In genomic region chrX:9847071-9847470, GRCh38 we compare ENCODE assay signal across 14 cellular contexts.
DNase-seq lines count a peak whose midpoint lies in the region; ATAC-seq and TF ChIP-seq lines count a peak whose summit lies in the region.
"Had no signal": no experiment of that assay in that cellular context is flagged by ENCODE, and none has a peak within 500 bp of the region (broad histone marks: within the 10 kb centered on the region; RNA-seq: fewer than 3 reads in every experiment).

No MANE protein-coding gene starts in this region.

- peaks cover 31% of the 10 kb centered on the region for H3K4me1 Mint-ChIP-seq in chondrocyte (ENCODE audit: low read depth)
- no peaks in the 10 kb centered on the region for H3K4me1 Mint-ChIP-seq in stimulated activated memory B cell treated with anti-CD40 and anti-IgM and Interleukin-4, amounts not matched to agents 10 μg/mL and 1 μg/mL and 100 μg/mL, for 72 hours
- H3K4me1 Mint-ChIP-seq: activated CD4-positive, alpha-beta memory T cell treated with anti-CD3 and anti-CD28 coated beads, Interleukin-2, amount 10 ng/mL, durations not matched to agents 7 days and 5 days had no signal

- TF ChIP-seq EP300 in Ishikawa (IDR thresholded peaks at IDR 0.05; ENCODE audit: borderline replicate concordance): no peak

- H3K4me3 Mint-ChIP-seq in chondrocyte (ENCODE audit: unreplicated experiment): no peak overlapping the region
- no peak overlapping the region for H3K4me3 Mint-ChIP-seq in stimulated activated memory B cell treated with anti-CD40 and anti-IgM and Interleukin-4, amounts not matched to agents 10 μg/mL and 1 μg/mL and 100 μg/mL, for 72 hours
- H3K4me3 Mint-ChIP-seq: activated CD4-positive, alpha-beta memory T cell treated with anti-CD3 and anti-CD28 coated beads, Interleukin-2, amount 10 ng/mL, durations not matched to agents 7 days and 5 days; stimulated activated effector memory CD8-positive, alpha-beta T cell treated with anti-CD3 and anti-CD28 coated beads, Interleukin-12 subunit alpha, Interleukin-12 subunit beta, amount 100 ng/mL, for 72 hours had no signal

- peak; percentile 67 for DNase-seq in Caki2 (ENCODE audit: low read depth)
- DNase-seq in chondrocyte (ENCODE audit: low spot score): no peak
- DNase-seq in myocyte (ENCODE audit: low read depth): peak; percentile 61
- no peak for DNase-seq in NCI-H1092 treated with DMSO at 0.1 percent for 48 hours (lab: John Stamatoyannopoulos, UW)
- DNase-seq in NCI-H2171 treated with DMSO at 0.1 percent for 48 hours (lab: John Stamatoyannopoulos, UW): no peak
- no peak for DNase-seq in ecto neural progenitor cell (ENCODE audit: low spot score)
- DNase-seq: activated CD4-positive, alpha-beta memory T cell treated with anti-CD3 and anti-CD28 coated beads, Interleukin-2, amount 10 ng/mL, durations not matched to agents 7 days and 5 days; activated gamma-delta T cell; NCI-H1048; NCI-H446 treated with DMSO at 0.1 percent for 48 hours; stimulated activated CD4-positive, alpha-beta T cell treated with anti-CD3 and anti-CD28 coated beads, Interleukin-2, amount 100 ng/mL, for 24 hours had no signal

- H3K27ac Mint-ChIP-seq in chondrocyte (ENCODE audit: unreplicated experiment): peak overlapping the region; percentile 64
- H3K27ac Mint-ChIP-seq in stimulated activated memory B cell treated with anti-CD40 and anti-IgM and Interleukin-4, amounts not matched to agents 10 μg/mL and 1 μg/mL and 100 μg/mL, for 72 hours: no peak overlapping the region
- H3K27ac Mint-ChIP-seq: activated CD4-positive, alpha-beta memory T cell treated with anti-CD3 and anti-CD28 coated beads, Interleukin-2, amount 10 ng/mL, durations not matched to agents 7 days and 5 days; stimulated activated effector memory CD8-positive, alpha-beta T cell treated with anti-CD3 and anti-CD28 coated beads, Interleukin-12 subunit alpha, Interleukin-12 subunit beta, amount 100 ng/mL, for 72 hours had no signal

- ATAC-seq in stimulated activated memory B cell treated with anti-CD40 and anti-IgM and Interleukin-4, amounts not matched to agents 10 μg/mL and 1 μg/mL and 100 μg/mL, for 72 hours: no peak
- ATAC-seq: stimulated activated effector memory CD8-positive, alpha-beta T cell treated with anti-CD3 and anti-CD28 coated beads, Interleukin-12 subunit alpha, Interleukin-12 subunit beta, amount 100 ng/mL, for 72 hours had no signal

- H3K36me3 Mint-ChIP-seq in chondrocyte (ENCODE audit: low read depth): no peaks in the 10 kb centered on the region
- no peaks in the 10 kb centered on the region for H3K36me3 Mint-ChIP-seq in stimulated activated memory B cell treated with anti-CD40 and anti-IgM and Interleukin-4, amounts not matched to agents 10 μg/mL and 1 μg/mL and 100 μg/mL, for 72 hours
- H3K36me3 Mint-ChIP-seq: stimulated activated effector memory CD8-positive, alpha-beta T cell treated with anti-CD3 and anti-CD28 coated beads, Interleukin-12 subunit alpha, Interleukin-12 subunit beta, amount 100 ng/mL, for 72 hours had no signal

- no peak for TF ChIP-seq RAD21 in Ishikawa (IDR thresholded peaks at IDR 0.05; ENCODE audit: low read depth)

- H3K9me3 Mint-ChIP-seq in chondrocyte (ENCODE audit: low read depth): peaks cover 7% of the 10 kb centered on the region
- no peaks in the 10 kb centered on the region for H3K9me3 Mint-ChIP-seq in stimulated activated memory B cell treated with anti-CD40 and anti-IgM and Interleukin-4, amounts not matched to agents 10 μg/mL and 1 μg/mL and 100 μg/mL, for 72 hours
- H3K9me3 Mint-ChIP-seq: activated CD4-positive, alpha-beta memory T cell treated with anti-CD3 and anti-CD28 coated beads, Interleukin-2, amount 10 ng/mL, durations not matched to agents 7 days and 5 days; stimulated activated effector memory CD8-positive, alpha-beta T cell treated with anti-CD3 and anti-CD28 coated beads, Interleukin-12 subunit alpha, Interleukin-12 subunit beta, amount 100 ng/mL, for 72 hours had no signal

- in situ Hi-C loops in Caki2 (cut with HindIII; ENCODE audit: low pct_unique_long_range_greater_than_20kb, low sequenced_read_pairs): no loop called here

- no peak for TF ChIP-seq CTCF in chondrocyte (IDR thresholded peaks at IDR 0.05)

- no peaks in the 10 kb centered on the region for H3K27me3 Mint-ChIP-seq in chondrocyte (ENCODE audit: low read depth)
- peaks cover 36% of the 10 kb centered on the region for H3K27me3 Mint-ChIP-seq in stimulated activated memory B cell treated with anti-CD40 and anti-IgM and Interleukin-4, amounts not matched to agents 10 μg/mL and 1 μg/mL and 100 μg/mL, for 72 hours

TF ChIP-seq in Ishikawa, 13 proteins besides CTCF, POLR2A, EP300 and RAD21:
- TF ChIP-seq TEAD4 (IDR thresholded peaks at IDR 0.05): peak; percentile 58
- TF ChIP-seq FOXM1 (IDR thresholded peaks at IDR 0.05; ENCODE audit: borderline replicate concordance, low read depth): no peak

Comparison
In these comparisons a context has a peak if more than half of its experiments do, and no peak if none do; other contexts are left out.
1. DNase-seq: peak in Caki2 (single experiment) and myocyte (single experiment); none in chondrocyte (single experiment), NCI-H1092 treated with DMSO at 0.1 percent for 48 hours (single experiment), NCI-H2171 treated with DMSO at 0.1 percent for 48 hours (single experiment) and ecto neural progenitor cell (single experiment).